ENCODE assay signal across 19 cellular contexts in the genomic region with DNA sequence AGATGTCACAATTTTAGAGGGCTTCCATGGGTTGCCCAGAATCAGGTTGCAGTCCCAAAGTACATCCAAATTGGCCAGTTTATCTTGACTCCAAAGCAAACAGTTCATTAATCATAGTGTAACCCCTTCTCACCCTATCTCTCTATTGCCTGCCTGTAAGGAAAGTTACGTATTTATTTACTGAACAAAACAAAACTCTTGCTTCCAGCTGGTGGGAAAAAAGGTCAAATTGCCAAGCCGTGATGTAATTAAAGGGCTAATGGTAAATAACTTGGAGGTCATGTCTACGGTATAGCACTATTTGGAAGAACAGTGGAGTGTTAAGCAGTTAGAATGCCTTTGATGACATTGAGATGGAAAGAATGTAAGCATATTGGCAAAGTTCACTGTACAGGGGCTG.
DNase-seq lines count a peak whose midpoint lies in the region; ATAC-seq and TF ChIP-seq lines count a peak whose summit lies in the region.
"Had no signal": no experiment of that assay in that cellular context is flagged by ENCODE, and none has a peak within 500 bp of the region (broad histone marks: within the 10 kb centered on the region; RNA-seq: fewer than 3 reads in every experiment).

No MANE protein-coding gene starts in this region.

- no peak overlapping the region for H3K9ac ChIP-seq in fibroblast of lung (ENCODE audit: insufficient read depth, low read length)

- no peaks in the 10 kb centered on the region for H3K4me1 ChIP-seq in fibroblast of lung (ENCODE audit: control insufficient read depth, extremely low read depth, insufficient read depth, low read length)
- H3K4me1 ChIP-seq: A549 had no signal

- no peak for DNase-seq in CD14-positive monocyte (ENCODE audit: low spot score)
- peak; percentile 75 for DNase-seq in NCI-H460 (ENCODE audit: extremely low read depth, low read depth)
- DNase-seq in fibroblast of lung (ENCODE audit: low read depth in 2 of 2) = peak; percentile 33 to 81
- no peak for DNase-seq in activated effector memory CD4-positive, alpha-beta T cell treated with anti-CD3 and anti-CD28 coated beads, Interleukin-2, amount 50 U/mL, for 16 hours
- DNase-seq in amniotic stem cell (lab: John Stamatoyannopoulos, UW) = no peak
- DNase-seq: C1 segment of cervical spinal cord, DMS 273 treated with DMSO at 0.1 percent for 48 hours, GF-D8, KBM-7, MV-4-11, NCI-H1417 treated with DMSO at 0.1 percent for 48 hours, NCI-H2081, NCI-H524 treated with DMSO at 0.1 percent for 48 hours had no signal

- TF ChIP-seq CTCF in CD14-positive monocyte (IDR thresholded peaks at IDR 0.05) (no peak), fibroblast of lung (conservative IDR thresholded peaks at IDR 0.05 in 1 of 2, IDR thresholded peaks at IDR 0.05 in 1 of 2; ENCODE audit: low read depth in 1 of 2, low read length in 2 of 2) (no peak), nephron (IDR thresholded peaks at IDR 0.05; ENCODE audit: unreplicated experiment in 3 of 3) (no peak)

- no peaks in the 10 kb centered on the region for H3K27me3 Mint-ChIP-seq in CD14-positive monocyte (ENCODE audit: low read depth in 3 of 3)
- no peaks in the 10 kb centered on the region for H3K27me3 Mint-ChIP-seq in nephron (ENCODE audit: low read depth)

- no peaks in the 10 kb centered on the region for H3K79me2 ChIP-seq in fibroblast of lung (ENCODE audit: control insufficient read depth, insufficient read depth, low read length)

- no peaks in the 10 kb centered on the region for H3K36me3 ChIP-seq in fibroblast of lung (ENCODE audit: control insufficient read depth, insufficient read depth, low read length)

- H2AFZ ChIP-seq in fibroblast of lung (ENCODE audit: low read length) = no peak overlapping the region
- H2AFZ ChIP-seq: GM23338 had no signal

- ATAC-seq in HG02642 (IDR thresholded peaks at IDR 0.05; ENCODE audit: poor library complexity, unreplicated experiment) (no peak), HG02588 (IDR thresholded peaks at IDR 0.05; ENCODE audit: unreplicated experiment) (no peak)
- ATAC-seq: A549, GM23338, HCT116 had no signal

- no peak overlapping the region for H3K4me3 ChIP-seq in fibroblast of lung (replicated peaks in 1 of 4; ENCODE audit: control extremely low read depth in 1 of 4, insufficient read depth in 1 of 4, low read depth in 3 of 4, low read length in 4 of 4)
- H3K4me3 ChIP-seq: A549, GM23338 had no signal

- intact Hi-C loops in CD14-positive monocyte (cut with micrococcal nuclease) = loop anchor here in 1 of 2 donors (10.0 kb wide), 1 partner anchor 165 kb away; no protein-coding TSS in a partner anchor

- no peaks in the 10 kb centered on the region for H3K9me3 ChIP-seq in fibroblast of lung (ENCODE audit: control insufficient read depth, insufficient read depth, low read depth, low read length)
- H3K9me3 ChIP-seq: A549 had no signal

- H3K4me1 Mint-ChIP-seq in CD14-positive monocyte = peaks cover 57% of the 10 kb centered on the region
- H3K4me1 Mint-ChIP-seq in nephron = peaks cover 6% of the 10 kb centered on the region
- H3K4me1 Mint-ChIP-seq: GM23338 had no signal

- H3K36me3 Mint-ChIP-seq in CD14-positive monocyte (peaks cover 2 to 3% of the 10 kb centered on the region in 2 donors), nephron (ENCODE audit: low read depth) (peaks cover 4% of the 10 kb centered on the region)

- H4K20me1 ChIP-seq in fibroblast of lung (ENCODE audit: control insufficient read depth, extremely low read depth, insufficient read depth, low read length) = no peaks in the 10 kb centered on the region

- peaks cover 2% of the 10 kb centered on the region for H3K27me3 ChIP-seq in fibroblast of lung (ENCODE audit: control insufficient read depth, insufficient read depth, low read length)

- H3K27ac ChIP-seq in fibroblast of lung (ENCODE audit: insufficient read depth, low read length) = no peak overlapping the region
- H3K27ac ChIP-seq: A549 had no signal

- H3K9me3 Mint-ChIP-seq in CD14-positive monocyte (peaks cover 0 to 7% (median 3%) of the 10 kb centered on the region in 7 donors), nephron (peaks cover 6% of the 10 kb centered on the region)
- H3K9me3 Mint-ChIP-seq: GM23338 had no signal

- H3K27ac Mint-ChIP-seq in CD14-positive monocyte = peak overlapping the region; percentile 31 to 90 (median 81)
- peak overlapping the region in 2 of 3 experiments; percentile 54 to 69 for H3K27ac Mint-ChIP-seq in nephron
- H3K27ac Mint-ChIP-seq: GM23338 had no signal

- peak overlapping the region in 1 of 2 donors; percentile 31 for H3K4me3 Mint-ChIP-seq in CD14-positive monocyte
- no peak overlapping the region for H3K4me3 Mint-ChIP-seq in nephron
- H3K4me3 Mint-ChIP-seq: GM23338 had no signal

- no peak overlapping the region for H3K4me2 ChIP-seq in fibroblast of lung (ENCODE audit: extremely low read depth, insufficient read depth, low read length)
- H3K4me2 ChIP-seq: A549, GM23338 had no signal

Comparison
In these comparisons a context has a peak if more than half of its experiments do, and no peak if none do; other contexts are left out.
1. DNase-seq: peak in NCI-H460 (single experiment) and fibroblast of lung (2 of 2); none in CD14-positive monocyte (single experiment), activated effector memory CD4-positive, alpha-beta T cell treated with anti-CD3 and anti-CD28 coated beads, Interleukin-2, amount 50 U/mL, for 16 hours (single experiment) and amniotic stem cell (single experiment).